Comparison of ENCODE assay signal across 1 cellular context in the genomic region with DNA sequence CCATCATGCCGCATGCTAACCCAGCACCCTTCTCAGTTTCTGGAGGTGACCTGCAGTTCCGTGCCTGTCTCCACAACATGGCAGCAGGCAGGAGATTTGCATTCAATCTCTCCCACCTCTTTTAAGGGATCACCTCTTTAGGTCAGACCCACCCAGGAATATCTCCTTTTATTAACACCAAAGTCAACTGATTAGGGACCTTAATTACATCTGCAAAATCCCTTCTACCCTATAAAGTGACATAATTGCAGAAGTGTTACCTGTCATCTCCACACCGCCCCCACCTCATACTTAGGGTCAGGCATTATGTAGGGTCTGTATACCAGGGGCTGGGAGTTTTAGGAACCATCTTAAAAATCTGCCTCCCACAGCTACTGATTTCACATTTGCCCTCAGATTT.
TF ChIP-seq lines count a peak whose summit lies in the region.

No MANE protein-coding gene starts in this region.

TF ChIP-seq in GM12891, 5 proteins besides CTCF, POLR2A, EP300 and RAD21:
- no peak for TF ChIP-seq SPI1 (IDR thresholded peaks at IDR 0.05; ENCODE audit: low read depth, low read length)
- TF ChIP-seq POLR2AphosphoS5 (IDR thresholded peaks at IDR 0.05; ENCODE audit: low read depth, low read length) = 0 out of 2 replicates have a peak, but pooled peaks have one; percentile 23
